Comparison of ENCODE assay signal across 2 cellular contexts in genomic region chr7:44287488-44288380, GRCh38.
TF ChIP-seq lines count a peak whose summit lies in the region.

No MANE protein-coding gene starts in this region.

TF ChIP-seq in GM12878, 131 proteins besides CTCF, POLR2A, EP300 and RAD21:
- TF ChIP-seq ZBTB33 (IDR thresholded peaks at IDR 0.05) (no peak), SPI1 (IDR thresholded peaks at IDR 0.05; ENCODE audit: borderline replicate concordance, insufficient read depth, low read depth, low read length) (no peak), TARDBP (IDR thresholded peaks at IDR 0.05; ENCODE audit: borderline replicate concordance) (no peak), E2F8 (IDR thresholded peaks at IDR 0.05; ENCODE audit: low read depth, partially characterized antibody) (no peak), GATAD2B (conservative IDR thresholded peaks at IDR 0.05; ENCODE audit: low read depth) (no peak), ZNF622 (IDR thresholded peaks at IDR 0.05) (no peak), USF2 (IDR thresholded peaks at IDR 0.05; ENCODE audit: borderline replicate concordance, low read depth, low read length) (no peak), NFYA (IDR thresholded peaks at IDR 0.05; ENCODE audit: borderline replicate concordance, low read depth, low read length) (no peak), NKRF (conservative IDR thresholded peaks at IDR 0.05) (no peak), RB1 (IDR thresholded peaks at IDR 0.05; ENCODE audit: borderline replicate concordance) (no peak), PAX5 (IDR thresholded peaks at IDR 0.05; ENCODE audit: borderline replicate concordance, low read depth, low read length) (no peak)

TF ChIP-seq in HepG2, 621 proteins besides CTCF, POLR2A, EP300 and RAD21:
- TF ChIP-seq ZBTB43 (CRISPR knock-in tag; conservative IDR thresholded peaks at IDR 0.05), result no peak
- TF ChIP-seq NAIF1 (CRISPR knock-in tag; IDR thresholded peaks at IDR 0.05; ENCODE audit: borderline replicate concordance), result no peak
- no peak for TF ChIP-seq FOXM1 (CRISPR knock-in tag; IDR thresholded peaks at IDR 0.05)
